In genomic region chr14:98816718-98817117, GRCh38 we compare ENCODE assay signal across 28 cellular contexts.
"Had no signal": no experiment of that assay in that cellular context is flagged by ENCODE, and none has a peak within 500 bp of the region (broad histone marks: within the 10 kb centered on the region; RNA-seq: fewer than 3 reads in every experiment).

No MANE protein-coding gene starts in this region.

- H3K4me1 Mint-ChIP-seq: immature natural killer cell; stimulated activated memory B cell treated with anti-CD40 and anti-IgM and Interleukin-4, amounts not matched to agents 10 μg/mL and 1 μg/mL and 100 μg/mL, for 72 hours had no signal

- ATAC-seq: left lung; naive thymus-derived CD4-positive, alpha-beta T cell; psoas muscle; right cardiac atrium; stimulated activated memory B cell treated with anti-CD40 and anti-IgM and Interleukin-4, amounts not matched to agents 10 μg/mL and 1 μg/mL and 100 μg/mL, for 72 hours; upper lobe of right lung had no signal

- FAIRE-seq: endometrium had no signal

- H3K4me1 ChIP-seq: left lung, psoas muscle, sigmoid colon, transverse colon, upper lobe of right lung, uterus had no signal

- H3K27me3 Mint-ChIP-seq: stimulated activated memory B cell treated with anti-CD40 and anti-IgM and Interleukin-4, amounts not matched to agents 10 μg/mL and 1 μg/mL and 100 μg/mL, for 72 hours; stimulated activated naive CD8-positive, alpha-beta T cell treated with anti-CD3 and anti-CD28 coated beads, Interleukin-15, Interleukin-2, amounts not matched to agents 100 ng/mL and 50 ng/mL, for 24 hours had no signal

- H3K4me3 Mint-ChIP-seq: immature natural killer cell; nephron progenitor cell; stimulated activated memory B cell treated with anti-CD40 and anti-IgM and Interleukin-4, amounts not matched to agents 10 μg/mL and 1 μg/mL and 100 μg/mL, for 72 hours; stimulated activated naive CD8-positive, alpha-beta T cell treated with anti-CD3 and anti-CD28 coated beads, Interleukin-15, Interleukin-2, amounts not matched to agents 100 ng/mL and 50 ng/mL, for 24 hours had no signal

- H3K9me3 Mint-ChIP-seq: naive thymus-derived CD4-positive, alpha-beta T cell; nephron progenitor cell; stimulated activated naive CD8-positive, alpha-beta T cell treated with anti-CD3 and anti-CD28 coated beads, Interleukin-15, Interleukin-2, amounts not matched to agents 100 ng/mL and 50 ng/mL, for 24 hours had no signal

- H3K27me3 ChIP-seq: esophagus squamous epithelium, ovary, suprapubic skin, upper lobe of right lung, uterus had no signal

- DNase-seq: dermis blood vessel endothelial cell; effector memory CD4-positive, alpha-beta T cell; erythroblast; esophagus squamous epithelium; foreskin melanocyte; hypothalamus; immature natural killer cell; left lung; mesenchymal stem cell; midbrain; naive thymus-derived CD4-positive, alpha-beta T cell; nephron progenitor cell; occipital lobe; ovary; posterior cingulate gyrus; psoas muscle; right cardiac atrium; sigmoid colon; stimulated activated CD4-positive, alpha-beta T cell treated with anti-CD3 and anti-CD28 coated beads, Interleukin-2, amount 100 ng/mL, for 24 hours; stimulated activated CD4-positive, alpha-beta T cell treated with anti-CD3 and anti-CD28 coated beads, Interleukin-4, amount 100 ng/mL, for 24 hours; transverse colon; upper lobe of right lung; uterus had no signal

- H3K9me3 ChIP-seq: esophagus squamous epithelium, left lung, ovary, psoas muscle, sigmoid colon, suprapubic skin, transverse colon, upper lobe of right lung, uterus had no signal

- H3K4me3 ChIP-seq: coronary artery, esophagus squamous epithelium, left lung, ovary, psoas muscle, sigmoid colon, suprapubic skin, transverse colon, upper lobe of right lung, uterus had no signal

- H3K36me3 ChIP-seq: esophagus squamous epithelium, left lung, ovary, sigmoid colon, suprapubic skin, transverse colon, upper lobe of right lung, uterus had no signal

- H3K27ac ChIP-seq: coronary artery, esophagus squamous epithelium, left lung, ovary, psoas muscle, sigmoid colon, suprapubic skin, transverse colon, upper lobe of right lung, uterus had no signal

- H3K27ac Mint-ChIP-seq: immature natural killer cell; nephron progenitor cell; stimulated activated memory B cell treated with anti-CD40 and anti-IgM and Interleukin-4, amounts not matched to agents 10 μg/mL and 1 μg/mL and 100 μg/mL, for 72 hours; stimulated activated naive CD8-positive, alpha-beta T cell treated with anti-CD3 and anti-CD28 coated beads, Interleukin-15, Interleukin-2, amounts not matched to agents 100 ng/mL and 50 ng/mL, for 24 hours had no signal

- H3K36me3 Mint-ChIP-seq: stimulated activated memory B cell treated with anti-CD40 and anti-IgM and Interleukin-4, amounts not matched to agents 10 μg/mL and 1 μg/mL and 100 μg/mL, for 72 hours had no signal
